ENCODE assay signal across 8 cellular contexts in the genomic region with DNA sequence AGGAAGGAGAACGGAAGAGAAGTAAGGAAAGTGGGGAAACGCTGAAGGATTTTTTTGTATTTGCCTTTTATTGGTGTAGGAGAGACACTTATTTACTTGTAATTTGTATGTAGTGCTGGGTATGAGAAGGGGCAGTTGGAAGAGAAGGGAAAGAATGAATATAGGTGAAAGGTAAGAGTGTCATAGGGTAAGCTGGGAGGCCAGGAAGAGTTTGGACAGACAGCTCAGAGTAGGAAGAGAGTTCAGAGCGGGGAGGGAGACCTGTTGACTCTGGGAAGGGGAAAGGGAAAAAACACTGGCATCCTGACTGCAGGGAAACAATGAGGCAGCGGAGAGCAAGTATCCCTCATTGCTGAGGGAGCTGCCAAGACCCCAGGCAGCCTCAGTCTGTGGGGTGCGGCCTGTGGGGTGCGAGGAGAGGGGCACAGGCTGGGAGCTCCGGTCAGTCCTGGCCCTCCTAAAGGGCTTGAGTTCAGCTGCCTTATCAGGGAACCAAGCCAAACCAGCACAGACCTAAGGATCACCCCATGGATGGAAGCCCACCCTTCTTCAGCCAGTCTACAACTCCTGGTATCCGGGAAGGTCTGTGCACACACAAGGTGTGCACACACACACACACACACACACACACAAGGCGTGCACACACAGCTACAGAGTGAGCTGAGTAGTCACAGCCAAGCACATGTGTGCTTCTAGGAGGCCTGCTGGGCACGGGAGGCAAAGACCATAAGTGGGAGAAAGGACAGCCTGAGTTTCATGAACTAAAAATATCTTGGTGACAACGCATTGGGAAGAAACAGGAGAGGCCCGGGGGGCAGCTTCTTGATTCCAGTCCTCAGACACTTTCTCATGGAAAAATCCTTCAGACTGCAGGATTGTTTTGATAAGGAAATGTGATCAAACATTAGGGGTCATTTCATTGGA. TPM values are rescaled to one million over a fixed set of nuclear protein-coding genes. Genes with fewer than 3 reads are reported as not detected.
DNase-seq lines count a peak whose midpoint lies in the region; ATAC-seq, FAIRE-seq and TF ChIP-seq lines count a peak whose summit lies in the region.

No MANE protein-coding gene starts in this region.

- H3K23me2 ChIP-seq in H1 (ENCODE audit: low read depth, low read length): peaks cover 15% of the 10 kb centered on the region

- H3K56ac ChIP-seq in H1 (replicated peaks; ENCODE audit: insufficient read length, low read depth, low read length): no peak overlapping the region

- no peaks in the 10 kb centered on the region for H3K36me3 ChIP-seq in H1 (ENCODE audit: control insufficient read depth in 2 of 4, insufficient read depth in 4 of 4, low read length in 3 of 4)
- no peaks in the 10 kb centered on the region for H3K36me3 ChIP-seq in uterus

- H3K4me3 ChIP-seq in H1 (ENCODE audit: extremely low read depth in 1 of 4, insufficient read depth in 2 of 4, low read depth in 3 of 4, low read length in 4 of 4): no peak overlapping the region
- peak overlapping the region; percentile 8 to 53 for H3K4me3 ChIP-seq in uterus

- no peak for ATAC-seq in HG03108 (IDR thresholded peaks at IDR 0.05; ENCODE audit: unreplicated experiment)

- TF ChIP-seq EP300 in H1 (IDR thresholded peaks at IDR 0.05; ENCODE audit: borderline replicate concordance in 1 of 2, low read depth in 2 of 2, low read length in 2 of 2): no peak

- H3K23ac ChIP-seq in H1 (ENCODE audit: insufficient read length): no peak overlapping the region

- H3K18ac ChIP-seq in H1 (ENCODE audit: extremely low read depth, low read length): peak overlapping the region; percentile 81; the same call in 1 of the 2 replicates

- H3K27me3 ChIP-seq in H1 (replicated peaks in 1 of 4; ENCODE audit: control insufficient read depth in 3 of 4, extremely low read depth in 1 of 4, insufficient read depth in 3 of 4, low read length in 3 of 4) (no peaks in the 10 kb centered on the region; a peak in 1 of 7 replicates), uterus (no peaks in the 10 kb centered on the region)

- TF ChIP-seq CTCF in H1 (IDR thresholded peaks at IDR 0.05; ENCODE audit: control extremely low read depth in 1 of 3, insufficient read depth in 1 of 3, low read depth in 1 of 3, low read length in 3 of 3) (no peak), uterus (IDR thresholded peaks at IDR 0.05) (no peak)

- H3K4me3 Mint-ChIP-seq in activated T-cell treated with anti-CD3 and anti-CD28 coated beads, Interleukin-2, amount 50 U/mL, for 24 hours: no peak overlapping the region

- no peak overlapping the region for H4K5ac ChIP-seq in H1 (ENCODE audit: insufficient read length, low read depth, low read length)

- 0 out of 4 replicates have a peak, but pooled peaks cover 0 to 5% of the 10 kb centered on the region in 2 experiments for H3K79me2 ChIP-seq in H1 (ENCODE audit: control insufficient read depth in 1 of 2, insufficient read depth in 2 of 2, low read length in 2 of 2)

- H3K27ac ChIP-seq in H1 (ENCODE audit: low read depth, low read length): no peak overlapping the region; the same call in 1 of the 2 replicates
- H3K27ac ChIP-seq in uterus: peak overlapping the region; percentile 97 to 99

- H3K9me3 Mint-ChIP-seq in activated T-cell treated with anti-CD3 and anti-CD28 coated beads, Interleukin-2, amount 50 U/mL, for 24 hours: no peaks in the 10 kb centered on the region

- no peak for TF ChIP-seq POLR2A in H1 (IDR thresholded peaks at IDR 0.05; ENCODE audit: control extremely low read depth in 1 of 2, low read depth in 2 of 2, low read length in 2 of 2)
- peak in 1 of 2 donors; percentile 27 for TF ChIP-seq POLR2A in uterus (IDR thresholded peaks at IDR 0.05)

- CTCF ChIA-PET in H1 (lab: Charles Lee; ENCODE audit: partially characterized antibody): interaction anchor here (0.9 to 1.9 kb wide), 7 partner anchors 9 to 439 kb away, joined by 3 to 6 read pairs (median 5); no protein-coding TSS in a partner anchor

- no peak overlapping the region for H2AK5ac ChIP-seq in H1 (ENCODE audit: low read depth, low read length)

- no peak overlapping the region for H4K91ac ChIP-seq in H1 (replicated peaks; ENCODE audit: insufficient read length, low read length)

- peak overlapping the region; percentile 86; the same call in 1 of the 2 replicates for H4K8ac ChIP-seq in H1 (ENCODE audit: extremely low read depth, insufficient read depth, low read length)

- H3K36me3 Mint-ChIP-seq in activated T-cell treated with anti-CD3 and anti-CD28 coated beads, Interleukin-2, amount 50 U/mL, for 24 hours (ENCODE audit: low read depth): peaks cover 44% of the 10 kb centered on the region

- no peak for DNase-seq in activated T-cell treated with anti-CD3 and anti-CD28 coated beads, Interleukin-2, amount 50 U/mL, for 24 hours
- DNase-seq in activated T-cell treated with anti-CD3 and anti-CD28 coated beads, Interleukin-2, amount 50 U/mL, for 48 hours: no peak
- DNase-seq in H1 (ENCODE audit: low read depth in 1 of 2, low spot score in 2 of 2): no peak
- peak; percentile 18 for DNase-seq in mucosa of gallbladder (ENCODE audit: low spot score)
- DNase-seq in uterus: peak; percentile 49 to 70
- no peak for DNase-seq in activated CD4-positive, alpha-beta T cell treated with anti-CD3 and anti-CD28 coated beads, Interleukin-2, amount 50 U/mL, for 1 hour
- no peak for DNase-seq in hippocampal formation (lab: John Stamatoyannopoulos, UW)

- peak overlapping the region; percentile 38 for H3K27ac Mint-ChIP-seq in activated T-cell treated with anti-CD3 and anti-CD28 coated beads, Interleukin-2, amount 50 U/mL, for 24 hours

- H2BK5ac ChIP-seq in H1 (ENCODE audit: low read depth, low read length): peak overlapping the region; percentile 68; the same call in 1 of the 2 replicates

- H2BK15ac ChIP-seq in H1 (ENCODE audit: low read length): peak overlapping the region; percentile 84; the same call in 1 of the 2 replicates

- no peak for TF ChIP-seq RAD21 in H1 (IDR thresholded peaks at IDR 0.05 in 1 of 2, conservative IDR thresholded peaks at IDR 0.05 in 1 of 2; ENCODE audit: low read depth in 2 of 2, low read length in 2 of 2)

- POLR2A ChIA-PET in H1 (lab: Charles Lee; ENCODE audit: partially characterized antibody): interaction anchor here (0.5 to 1.3 kb wide), 4 partner anchors 27 to 125 kb away, joined by 3 to 4 read pairs (median 3); no protein-coding TSS in a partner anchor

- H3K9me3 ChIP-seq in H1 (ENCODE audit: insufficient read depth in 2 of 2, low read depth in 1 of 2, low read length in 1 of 2) (no peaks in the 10 kb centered on the region), uterus (no peaks in the 10 kb centered on the region)

- peaks cover 61% of the 10 kb centered on the region for H3K4me1 Mint-ChIP-seq in activated T-cell treated with anti-CD3 and anti-CD28 coated beads, Interleukin-2, amount 50 U/mL, for 24 hours (ENCODE audit: low read depth)

- H2BK20ac ChIP-seq in H1 (ENCODE audit: low read length): no peak overlapping the region

- H2BK120ac ChIP-seq in H1 (replicated peaks; ENCODE audit: low read depth, low read length): no peak overlapping the region

- H4K20me1 ChIP-seq in H1 (replicated peaks in 1 of 2; ENCODE audit: control insufficient read depth in 1 of 2, insufficient read depth in 2 of 2, low read length in 2 of 2): no peaks in the 10 kb centered on the region

- H3K14ac ChIP-seq in H1 (ENCODE audit: insufficient read length): no peak overlapping the region

- H3K9ac ChIP-seq in H1 (replicated peaks in 1 of 4; ENCODE audit: extremely low read depth in 1 of 4, low read depth in 3 of 4, low read length in 3 of 4): peak overlapping the region in 1 of 4 experiments; percentile 4; a peak in 2 of 7 replicates

- no peak overlapping the region for H3K4ac ChIP-seq in H1 (replicated peaks; ENCODE audit: insufficient read length, low read depth, low read length)

- H3K4me1 ChIP-seq in H1 (replicated peaks in 1 of 4; ENCODE audit: control insufficient read depth in 3 of 4, insufficient read depth in 4 of 4, low read length in 3 of 4) (peaks cover 14 to 28% (median 19%) of the 10 kb centered on the region in 4 experiments), uterus (peaks cover 17 to 19% of the 10 kb centered on the region in 2 donors)

- no peak overlapping the region for H2AFZ ChIP-seq in H1 (ENCODE audit: low read length)

- H3K4me2 ChIP-seq in H1 (ENCODE audit: insufficient read depth in 1 of 2, low read depth in 2 of 2, low read length in 2 of 2): peak overlapping the region; percentile 5 to 37; a peak in 3 of 4 replicates

- no peaks in the 10 kb centered on the region for H3K27me3 Mint-ChIP-seq in activated T-cell treated with anti-CD3 and anti-CD28 coated beads, Interleukin-2, amount 50 U/mL, for 24 hours

- intact Hi-C loops in uterus (cut with DNase I; ENCODE audit: low total_unique reads): no loop called here

- WGBS in H1 (ENCODE audit: extremely low coverage in 1 of 2, insufficient coverage in 1 of 2, insufficient read length in 1 of 2, insufficient replicate concordance in 2 of 2, low coverage in 1 of 2, low lambda C conversion rate in 2 of 2, missing lambda C conversion rate in 1 of 2), 2 experiments: 84 to 100% methylated on average over 2 to 11 of the region's 12 CpGs

- H2BK12ac ChIP-seq in H1 (ENCODE audit: low read depth, low read length): peak overlapping the region; percentile 52; the same call in 1 of the 2 replicates

- H3K79me1 ChIP-seq in H1 (ENCODE audit: low read depth, low read length): no peaks in the 10 kb centered on the region

- no peak for FAIRE-seq in H1 (lab: Jason Lieb, UNC)

TF ChIP-seq in H1, 55 proteins besides CTCF, POLR2A, EP300 and RAD21 (continues in another document):
- TF ChIP-seq PHF8 (conservative IDR thresholded peaks at IDR 0.05; ENCODE audit: low read depth, low read length): no peak
- TF ChIP-seq YY1 (IDR thresholded peaks at IDR 0.05; ENCODE audit: low read depth, low read length): no peak
- TF ChIP-seq SAP30 (IDR thresholded peaks at IDR 0.05; ENCODE audit: insufficient read depth, insufficient replicate concordance, low read length): no peak
- TF ChIP-seq GABPA (IDR thresholded peaks at IDR 0.05; ENCODE audit: borderline replicate concordance, insufficient read depth, low read length): no peak
- no peak for TF ChIP-seq JUN (IDR thresholded peaks at IDR 0.05; ENCODE audit: low read depth, low read length)
- TF ChIP-seq RBBP5 (IDR thresholded peaks at IDR 0.05; ENCODE audit: borderline replicate concordance, low read depth, low read length): no peak
- TF ChIP-seq SP1 (IDR thresholded peaks at IDR 0.05; ENCODE audit: low read depth, low read length): no peak
- no peak for TF ChIP-seq BCL11A (IDR thresholded peaks at IDR 0.05; ENCODE audit: low read depth in 2 of 2, low read length in 2 of 2)

RNA-seq across cellular contexts. Expression of a gene that starts 2.9 kb away (rescaled TPM):
- 20.5 and 20.6 TPM in 2 replicates for total RNA-seq in H1 (2021; fragmentation: NEBNext Ultra II Directional; extraction: Animal tissue kit (Norgen Biotek cat#: 25700))
- 17.4 and 19.7 TPM in 2 replicates for polyA plus RNA-seq in H1 (2011; rRNA removed)
- 18.2 TPM for polyA plus RNA-seq in H1 (2011; cell fraction: cytosol; rRNA removed)
- 24.6 TPM for polyA plus RNA-seq in H1 (2011; cell fraction: nucleus; rRNA removed)
- polyA plus RNA-seq in H1 (2012, experiment 1 of 2): 17.5 to 19.6 TPM (median 19.0 TPM) in 4 replicates
- 20.9 TPM for polyA plus RNA-seq in H1 (2012, experiment 2 of 2)
- 19.5 TPM for polyA plus RNA-seq in H1 (2013, experiment 1 of 2)
- polyA plus RNA-seq in H1 (2013, experiment 2 of 2): 17.8 TPM
- polyA minus RNA-seq in H1 (2011; rRNA and poly(A)+ RNA removed): 26.8 and 29.8 TPM in 2 replicates
- polyA minus RNA-seq in H1 (2011; cell fraction: cytosol; rRNA and poly(A)+ RNA removed): 12.5 TPM
- 14.3 TPM for polyA minus RNA-seq in H1 (2011; cell fraction: nucleus; rRNA and poly(A)+ RNA removed)
- total RNA-seq in mucosa of gallbladder: 29.7 TPM
- 10 to 100 TPM; 17.2 to 64.4 (median 25.4) TPM for total RNA-seq in uterus

Comparison
In these comparisons a context has a peak if more than half of its experiments do, and no peak if none do; other contexts are left out.
1. DNase-seq: peak in mucosa of gallbladder (single experiment) and uterus (2 of 2); none in activated T-cell treated with anti-CD3 and anti-CD28 coated beads, Interleukin-2, amount 50 U/mL, for 24 hours (single experiment), activated T-cell treated with anti-CD3 and anti-CD28 coated beads, Interleukin-2, amount 50 U/mL, for 48 hours (0 of 2), H1 (0 of 2), activated CD4-positive, alpha-beta T cell treated with anti-CD3 and anti-CD28 coated beads, Interleukin-2, amount 50 U/mL, for 1 hour (single experiment) and hippocampal formation (0 of 2).
2. H3K4me3 ChIP-seq: peak in uterus (2 of 2); none in H1 (0 of 4).